Comparison of ENCODE assay signal across 1 cellular context in the genomic region with DNA sequence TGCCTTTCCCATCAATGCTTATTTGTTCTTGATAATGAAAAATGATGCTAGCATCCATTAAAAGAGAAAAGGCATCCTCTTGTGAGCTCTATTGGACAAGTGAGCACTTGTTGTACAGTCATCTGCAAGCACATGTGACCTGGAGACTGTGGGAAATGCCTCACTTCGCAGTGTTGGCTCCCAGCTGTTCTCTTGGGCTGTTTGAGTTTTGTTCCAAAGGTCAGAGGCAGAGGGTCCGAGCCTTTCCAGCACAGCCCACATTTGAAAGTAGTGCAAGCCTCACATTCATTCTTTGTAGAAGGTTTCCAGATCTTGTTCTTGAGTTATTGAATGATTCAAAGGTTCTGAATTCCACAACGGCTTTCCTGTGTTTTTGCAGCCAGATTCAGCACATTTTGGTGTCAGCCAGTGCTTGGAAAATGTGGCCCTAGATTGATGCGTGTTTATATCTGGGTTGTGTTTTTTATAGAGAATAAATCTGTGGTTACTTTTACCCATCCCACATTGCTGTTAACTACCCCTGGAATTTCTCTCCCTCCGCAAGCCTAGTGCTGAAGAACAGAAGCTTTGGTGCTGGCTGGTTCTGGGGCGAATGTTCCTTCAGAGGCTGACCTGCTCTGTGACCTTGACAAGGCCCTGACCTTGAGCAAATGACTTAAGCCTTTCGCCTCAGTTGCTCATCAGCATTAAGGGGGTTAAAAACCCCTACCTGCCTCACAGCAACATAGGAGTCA.
TF ChIP-seq lines count a peak whose summit lies in the region.

No MANE protein-coding gene starts in this region.

TF ChIP-seq in HepG2, 621 proteins besides CTCF, POLR2A, EP300 and RAD21 (continued from another document):
- TF ChIP-seq, protein P1, sequence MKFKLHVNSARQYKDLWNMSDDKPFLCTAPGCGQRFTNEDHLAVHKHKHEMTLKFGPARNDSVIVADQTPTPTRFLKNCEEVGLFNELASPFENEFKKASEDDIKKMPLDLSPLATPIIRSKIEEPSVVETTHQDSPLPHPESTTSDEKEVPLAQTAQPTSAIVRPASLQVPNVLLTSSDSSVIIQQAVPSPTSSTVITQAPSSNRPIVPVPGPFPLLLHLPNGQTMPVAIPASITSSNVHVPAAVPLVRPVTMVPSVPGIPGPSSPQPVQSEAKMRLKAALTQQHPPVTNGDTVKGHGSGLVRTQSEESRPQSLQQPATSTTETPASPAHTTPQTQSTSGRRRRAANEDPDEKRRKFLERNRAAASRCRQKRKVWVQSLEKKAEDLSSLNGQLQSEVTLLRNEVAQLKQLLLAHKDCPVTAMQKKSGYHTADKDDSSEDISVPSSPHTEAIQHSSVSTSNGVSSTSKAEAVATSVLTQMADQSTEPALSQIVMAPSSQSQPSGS (CRISPR knock-in tag; IDR thresholded peaks at IDR 0.05) = peak; percentile 46; the same call in 1 of the 2 replicates
- peak; percentile 90 for TF ChIP-seq ZNF331 (CRISPR knock-in tag; IDR thresholded peaks at IDR 0.05)
- TF ChIP-seq ZNF260 (CRISPR knock-in tag; IDR thresholded peaks at IDR 0.05; ENCODE audit: borderline replicate concordance, low read depth) = no peak
- TF ChIP-seq ZNF614 (CRISPR knock-in tag; IDR thresholded peaks at IDR 0.05; ENCODE audit: borderline replicate concordance) = peak; percentile 96; the same call in 1 of the 2 replicates
- TF ChIP-seq ZNF713 (CRISPR knock-in tag; IDR thresholded peaks at IDR 0.05) = 0 out of 2 replicates have a peak, but pooled peaks have one; percentile 42
- TF ChIP-seq HOXA9 (CRISPR knock-in tag; IDR thresholded peaks at IDR 0.05; ENCODE audit: borderline replicate concordance) = no peak
- 0 out of 2 replicates have a peak, but pooled peaks have one; percentile 19 for TF ChIP-seq ZFY (CRISPR knock-in tag; IDR thresholded peaks at IDR 0.05)
- 0 out of 2 replicates have a peak, but pooled peaks have one; percentile 84 for TF ChIP-seq ZNF75D (CRISPR knock-in tag; IDR thresholded peaks at IDR 0.05; ENCODE audit: borderline replicate concordance)
- TF ChIP-seq PPARG (CRISPR knock-in tag; conservative IDR thresholded peaks at IDR 0.05) = peak; percentile 50; the same call in 1 of the 2 replicates
- peak; percentile 71; the same call in 1 of the 2 replicates for TF ChIP-seq ZSCAN29 (CRISPR knock-in tag; conservative IDR thresholded peaks at IDR 0.05)
- TF ChIP-seq RARG (CRISPR knock-in tag; IDR thresholded peaks at IDR 0.05; ENCODE audit: low read depth) = no peak
- TF ChIP-seq HMGA1 (CRISPR knock-in tag; conservative IDR thresholded peaks at IDR 0.05) = no peak
- TF ChIP-seq SMC3 (IDR thresholded peaks at IDR 0.05; ENCODE audit: low read length) = peak; percentile 38; the same call in 1 of the 2 replicates
- TF ChIP-seq, protein P2, sequence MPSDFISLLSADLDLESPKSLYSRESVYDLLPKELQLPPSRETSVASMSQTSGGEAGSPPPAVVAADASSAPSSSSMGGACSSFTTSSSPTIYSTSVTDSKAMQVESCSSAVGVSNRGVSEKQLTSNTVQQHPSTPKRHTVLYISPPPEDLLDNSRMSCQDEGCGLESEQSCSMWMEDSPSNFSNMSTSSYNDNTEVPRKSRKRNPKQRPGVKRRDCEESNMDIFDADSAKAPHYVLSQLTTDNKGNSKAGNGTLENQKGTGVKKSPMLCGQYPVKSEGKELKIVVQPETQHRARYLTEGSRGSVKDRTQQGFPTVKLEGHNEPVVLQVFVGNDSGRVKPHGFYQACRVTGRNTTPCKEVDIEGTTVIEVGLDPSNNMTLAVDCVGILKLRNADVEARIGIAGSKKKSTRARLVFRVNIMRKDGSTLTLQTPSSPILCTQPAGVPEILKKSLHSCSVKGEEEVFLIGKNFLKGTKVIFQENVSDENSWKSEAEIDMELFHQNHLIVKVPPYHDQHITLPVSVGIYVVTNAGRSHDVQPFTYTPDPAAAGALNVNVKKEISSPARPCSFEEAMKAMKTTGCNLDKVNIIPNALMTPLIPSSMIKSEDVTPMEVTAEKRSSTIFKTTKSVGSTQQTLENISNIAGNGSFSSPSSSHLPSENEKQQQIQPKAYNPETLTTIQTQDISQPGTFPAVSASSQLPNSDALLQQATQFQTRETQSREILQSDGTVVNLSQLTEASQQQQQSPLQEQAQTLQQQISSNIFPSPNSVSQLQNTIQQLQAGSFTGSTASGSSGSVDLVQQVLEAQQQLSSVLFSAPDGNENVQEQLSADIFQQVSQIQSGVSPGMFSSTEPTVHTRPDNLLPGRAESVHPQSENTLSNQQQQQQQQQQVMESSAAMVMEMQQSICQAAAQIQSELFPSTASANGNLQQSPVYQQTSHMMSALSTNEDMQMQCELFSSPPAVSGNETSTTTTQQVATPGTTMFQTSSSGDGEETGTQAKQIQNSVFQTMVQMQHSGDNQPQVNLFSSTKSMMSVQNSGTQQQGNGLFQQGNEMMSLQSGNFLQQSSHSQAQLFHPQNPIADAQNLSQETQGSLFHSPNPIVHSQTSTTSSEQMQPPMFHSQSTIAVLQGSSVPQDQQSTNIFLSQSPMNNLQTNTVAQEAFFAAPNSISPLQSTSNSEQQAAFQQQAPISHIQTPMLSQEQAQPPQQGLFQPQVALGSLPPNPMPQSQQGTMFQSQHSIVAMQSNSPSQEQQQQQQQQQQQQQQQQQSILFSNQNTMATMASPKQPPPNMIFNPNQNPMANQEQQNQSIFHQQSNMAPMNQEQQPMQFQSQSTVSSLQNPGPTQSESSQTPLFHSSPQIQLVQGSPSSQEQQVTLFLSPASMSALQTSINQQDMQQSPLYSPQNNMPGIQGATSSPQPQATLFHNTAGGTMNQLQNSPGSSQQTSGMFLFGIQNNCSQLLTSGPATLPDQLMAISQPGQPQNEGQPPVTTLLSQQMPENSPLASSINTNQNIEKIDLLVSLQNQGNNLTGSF (CRISPR knock-in tag; IDR thresholded peaks at IDR 0.05) = no peak
- TF ChIP-seq ZSCAN21 (CRISPR knock-in tag; IDR thresholded peaks at IDR 0.05; ENCODE audit: borderline replicate concordance) = 0 out of 2 replicates have a peak, but pooled peaks have one; percentile 22
- no peak for TF ChIP-seq SIX1 (CRISPR knock-in tag; IDR thresholded peaks at IDR 0.05; ENCODE audit: borderline replicate concordance)
- peak; percentile 68; the same call in 1 of the 2 replicates for TF ChIP-seq PHF21A (CRISPR knock-in tag; IDR thresholded peaks at IDR 0.05)
- peak; percentile 17; the same call in 1 of the 2 replicates for TF ChIP-seq ZNF143 (CRISPR knock-in tag; IDR thresholded peaks at IDR 0.05)
